In genomic region chr7:10727636-10728035, GRCh38 we compare ENCODE assay signal across 33 cellular contexts.
"Had no signal": no experiment of that assay in that cellular context is flagged by ENCODE, and none has a peak within 500 bp of the region (broad histone marks: within the 10 kb centered on the region; RNA-seq: fewer than 3 reads in every experiment).

No MANE protein-coding gene starts in this region.

- H3K9me3 Mint-ChIP-seq: activated naive CD4-positive, alpha-beta T cell treated with anti-CD3 and anti-CD28 coated beads for 36 hours; activated naive CD4-positive, alpha-beta T cell treated with anti-CD3 and anti-CD28 coated beads, Interleukin-2, amount 10 ng/mL, durations not matched to agents 7 days and 5 days; activated naive CD4-positive, alpha-beta T cell treated with anti-CD3 and anti-CD28 coated beads, Interleukin-2, amount 50 U/mL, for 24 hours; activated naive CD4-positive, alpha-beta T cell treated with anti-CD3 and anti-CD28 coated beads, Interleukin-2, amount 50 U/mL, for 72 hours; activated naive CD8-positive, alpha-beta T cell treated with anti-CD3 and anti-CD28 coated beads for 36 hours; activated naive CD8-positive, alpha-beta T cell treated with anti-CD3 and anti-CD28 coated beads, Interleukin-2, amount 10 ng/mL, durations not matched to agents 7 days and 5 days; activated naive CD8-positive, alpha-beta T cell treated with anti-CD3 and anti-CD28 coated beads, Interleukin-2, amount 50 U/mL, for 24 hours; activated T-cell treated with anti-CD3 and anti-CD28 coated beads, Interleukin-2, amount 50 U/mL, for 24 hours; activated T-cell treated with anti-CD3 and anti-CD28 coated beads, Interleukin-2, amount 50 U/mL, for 4 hours; activated T-cell treated with anti-CD3 and anti-CD28 coated beads, Interleukin-2, amount 50 U/mL, for 72 hours; activated T-helper 1 cell treated with anti-CD3 and anti-CD28 coated beads, Interleukin-12 subunit alpha, Interleukin-12 subunit beta, Interleukin-2, Interleukin-4 antibody, amounts not matched to agents 30 ng/mL and 10 ng/mL and 1 ng/mL, durations not matched to agents 14 hours and 24 hours and 36 hours; activated T-helper 2 cell treated with anti-CD3 and anti-CD28 coated beads, Interferon-gamma antibody, Interleukin-2, Interleukin-4, amounts not matched to agents 10 μg/mL and 5 μg/mL and 100 μg/mL, durations not matched to agents 14 hours and 24 hours and 36 hours; brain had no signal

- DNase-seq: activated effector memory CD4-positive, alpha-beta T cell treated with anti-CD3 and anti-CD28 coated beads, Interleukin-2, amount 50 U/mL, for 16 hours; activated effector memory CD4-positive, alpha-beta T cell treated with Interleukin-2 at 50 U/mL for 16 hours; activated gamma-delta T cell; activated gamma-delta T cell treated with Interleukin-2 at 50 U/mL for 16 hours; activated naive CD4-positive, alpha-beta T cell; activated naive CD4-positive, alpha-beta T cell treated with anti-CD3 and anti-CD28 coated beads for 36 hours; activated naive CD4-positive, alpha-beta T cell treated with anti-CD3 and anti-CD28 coated beads, Interleukin-2, amount 10 ng/mL, durations not matched to agents 7 days and 5 days; activated naive CD4-positive, alpha-beta T cell treated with anti-CD3 and anti-CD28 coated beads, Interleukin-2, amount 50 U/mL, for 16 hours; activated naive CD4-positive, alpha-beta T cell treated with Interleukin-2 at 50 U/mL for 16 hours; activated naive CD8-positive, alpha-beta T cell treated with anti-CD3 and anti-CD28 coated beads for 36 hours; activated naive CD8-positive, alpha-beta T cell treated with anti-CD3 and anti-CD28 coated beads, Interleukin-2, amount 10 ng/mL, durations not matched to agents 7 days and 5 days; activated naive CD8-positive, alpha-beta T cell treated with anti-CD3 and anti-CD28 coated beads, Interleukin-2, amount 50 U/mL, for 24 hours; activated T-cell treated with anti-CD3 and anti-CD28 coated beads, Interleukin-2, amount 50 U/mL, for 1 hour; activated T-cell treated with anti-CD3 and anti-CD28 coated beads, Interleukin-2, amount 50 U/mL, for 24 hours; activated T-cell treated with anti-CD3 and anti-CD28 coated beads, Interleukin-2, amount 50 U/mL, for 4 hours; activated T-cell treated with anti-CD3 and anti-CD28 coated beads, Interleukin-2, amount 50 U/mL, for 48 hours; activated T-cell treated with anti-CD3 and anti-CD28 coated beads, Interleukin-2, amount 50 U/mL, for 72 hours; adrenal gland; amniotic stem cell; amygdala; anterior cingulate cortex; aorta; body of pancreas; brain microvascular endothelial cell; central memory CD4-positive, alpha-beta T cell had no signal

- H3K36me3 Mint-ChIP-seq: activated naive CD4-positive, alpha-beta T cell treated with anti-CD3 and anti-CD28 coated beads, Interleukin-2, amount 10 ng/mL, durations not matched to agents 7 days and 5 days; activated naive CD4-positive, alpha-beta T cell treated with anti-CD3 and anti-CD28 coated beads, Interleukin-2, amount 50 U/mL, for 24 hours; activated naive CD4-positive, alpha-beta T cell treated with anti-CD3 and anti-CD28 coated beads, Interleukin-2, amount 50 U/mL, for 72 hours; activated naive CD8-positive, alpha-beta T cell; activated naive CD8-positive, alpha-beta T cell treated with anti-CD3 and anti-CD28 coated beads for 36 hours; activated naive CD8-positive, alpha-beta T cell treated with anti-CD3 and anti-CD28 coated beads, Interleukin-2, amount 10 ng/mL, durations not matched to agents 7 days and 5 days; brain had no signal

- H3K4me3 Mint-ChIP-seq: activated naive CD4-positive, alpha-beta T cell treated with anti-CD3 and anti-CD28 coated beads for 36 hours; activated naive CD4-positive, alpha-beta T cell treated with anti-CD3 and anti-CD28 coated beads, Interleukin-2, amount 10 ng/mL, durations not matched to agents 7 days and 5 days; activated naive CD4-positive, alpha-beta T cell treated with anti-CD3 and anti-CD28 coated beads, Interleukin-2, amount 50 U/mL, for 24 hours; activated naive CD8-positive, alpha-beta T cell; activated naive CD8-positive, alpha-beta T cell treated with anti-CD3 and anti-CD28 coated beads for 36 hours; activated naive CD8-positive, alpha-beta T cell treated with anti-CD3 and anti-CD28 coated beads, Interleukin-2, amount 10 ng/mL, durations not matched to agents 7 days and 5 days; activated naive CD8-positive, alpha-beta T cell treated with anti-CD3 and anti-CD28 coated beads, Interleukin-2, amount 50 U/mL, for 24 hours; activated T-cell treated with anti-CD3 and anti-CD28 coated beads, Interleukin-2, amount 50 U/mL, for 24 hours; activated T-cell treated with anti-CD3 and anti-CD28 coated beads, Interleukin-2, amount 50 U/mL, for 4 hours; activated T-cell treated with anti-CD3 and anti-CD28 coated beads, Interleukin-2, amount 50 U/mL, for 72 hours; activated T-helper 1 cell treated with anti-CD3 and anti-CD28 coated beads, Interleukin-12 subunit alpha, Interleukin-12 subunit beta, Interleukin-2, Interleukin-4 antibody, amounts not matched to agents 30 ng/mL and 10 ng/mL and 1 ng/mL, durations not matched to agents 14 hours and 24 hours and 36 hours; activated T-helper 17 cell treated with anti-CD3 and anti-CD28 coated beads, Interleukin-2, amount 50 U/mL, for 72 hours; brain; central memory CD8-positive, alpha-beta T cell had no signal

- H3K27me3 Mint-ChIP-seq: activated naive CD4-positive, alpha-beta T cell treated with anti-CD3 and anti-CD28 coated beads, Interleukin-2, amount 10 ng/mL, durations not matched to agents 7 days and 5 days; activated naive CD4-positive, alpha-beta T cell treated with anti-CD3 and anti-CD28 coated beads, Interleukin-2, amount 50 U/mL, for 24 hours; activated naive CD8-positive, alpha-beta T cell treated with anti-CD3 and anti-CD28 coated beads for 36 hours; activated naive CD8-positive, alpha-beta T cell treated with anti-CD3 and anti-CD28 coated beads, Interleukin-2, amount 50 U/mL, for 24 hours; central memory CD8-positive, alpha-beta T cell had no signal

- H3K27ac Mint-ChIP-seq: activated naive CD4-positive, alpha-beta T cell treated with anti-CD3 and anti-CD28 coated beads for 36 hours; activated naive CD4-positive, alpha-beta T cell treated with anti-CD3 and anti-CD28 coated beads, Interleukin-2, amount 10 ng/mL, durations not matched to agents 7 days and 5 days; activated naive CD4-positive, alpha-beta T cell treated with anti-CD3 and anti-CD28 coated beads, Interleukin-2, amount 50 U/mL, for 24 hours; activated naive CD4-positive, alpha-beta T cell treated with anti-CD3 and anti-CD28 coated beads, Interleukin-2, amount 50 U/mL, for 72 hours; activated naive CD8-positive, alpha-beta T cell; activated naive CD8-positive, alpha-beta T cell treated with anti-CD3 and anti-CD28 coated beads for 36 hours; activated naive CD8-positive, alpha-beta T cell treated with anti-CD3 and anti-CD28 coated beads, Interleukin-2, amount 10 ng/mL, durations not matched to agents 7 days and 5 days; activated naive CD8-positive, alpha-beta T cell treated with anti-CD3 and anti-CD28 coated beads, Interleukin-2, amount 50 U/mL, for 24 hours; activated T-cell treated with anti-CD3 and anti-CD28 coated beads, Interleukin-2, amount 50 U/mL, for 24 hours; activated T-cell treated with anti-CD3 and anti-CD28 coated beads, Interleukin-2, amount 50 U/mL, for 72 hours; activated T-helper 1 cell treated with anti-CD3 and anti-CD28 coated beads, Interleukin-12 subunit alpha, Interleukin-12 subunit beta, Interleukin-2, Interleukin-4 antibody, amounts not matched to agents 30 ng/mL and 10 ng/mL and 1 ng/mL, durations not matched to agents 14 hours and 24 hours and 36 hours; activated T-helper 17 cell treated with anti-CD3 and anti-CD28 coated beads, Interleukin-2, amount 50 U/mL, for 72 hours; activated T-helper 2 cell treated with anti-CD3 and anti-CD28 coated beads, Interferon-gamma antibody, Interleukin-2, Interleukin-4, amounts not matched to agents 10 μg/mL and 5 μg/mL and 100 μg/mL, durations not matched to agents 14 hours and 24 hours and 36 hours; brain had no signal

- ATAC-seq: activated naive CD4-positive, alpha-beta T cell treated with anti-CD3 and anti-CD28 coated beads, Interleukin-2, amount 50 U/mL, for 72 hours; activated naive CD8-positive, alpha-beta T cell treated with anti-CD3 and anti-CD28 coated beads, Interleukin-2, amount 50 U/mL, for 24 hours; activated T-cell treated with anti-CD3 and anti-CD28 coated beads, Interleukin-2, amount 50 U/mL, for 4 hours; activated T-cell treated with anti-CD3 and anti-CD28 coated beads, Interleukin-2, amount 50 U/mL, for 72 hours; activated T-helper 17 cell treated with anti-CD3 and anti-CD28 coated beads, Interleukin-2, amount 50 U/mL, for 72 hours; body of pancreas had no signal

- H3K4me1 Mint-ChIP-seq: activated naive CD4-positive, alpha-beta T cell treated with anti-CD3 and anti-CD28 coated beads, Interleukin-2, amount 10 ng/mL, durations not matched to agents 7 days and 5 days; activated naive CD4-positive, alpha-beta T cell treated with anti-CD3 and anti-CD28 coated beads, Interleukin-2, amount 50 U/mL, for 24 hours; activated naive CD8-positive, alpha-beta T cell treated with anti-CD3 and anti-CD28 coated beads, Interleukin-2, amount 10 ng/mL, durations not matched to agents 7 days and 5 days; activated naive CD8-positive, alpha-beta T cell treated with anti-CD3 and anti-CD28 coated beads, Interleukin-2, amount 50 U/mL, for 24 hours; activated T-helper 17 cell treated with anti-CD3 and anti-CD28 coated beads, Interleukin-2, amount 50 U/mL, for 72 hours; brain; central memory CD8-positive, alpha-beta T cell had no signal
